Comparison of ENCODE assay signal across 21 cellular contexts in the genomic region with DNA sequence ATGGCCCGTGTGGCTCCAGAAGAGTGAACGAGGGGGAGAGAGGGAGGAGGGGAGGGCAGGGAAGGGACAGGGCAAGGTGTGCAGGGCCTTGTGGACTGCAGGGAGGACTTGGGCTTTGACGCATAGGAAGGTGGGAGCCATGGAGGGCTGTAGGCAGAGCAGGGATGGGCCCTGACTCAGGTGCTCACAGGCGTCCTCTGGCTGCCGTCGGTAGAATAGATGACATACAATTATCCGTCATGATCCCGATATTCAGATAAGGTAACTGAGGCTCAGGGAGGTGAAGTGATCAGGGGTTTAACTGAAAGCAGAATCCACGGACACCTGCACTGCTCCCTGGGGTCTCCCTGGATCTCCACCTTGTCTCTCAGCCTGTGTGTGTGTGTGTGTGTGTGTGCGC. TPM values are rescaled to one million over a fixed set of nuclear protein-coding genes. Genes with fewer than 3 reads are reported as not detected.
DNase-seq lines count a peak whose midpoint lies in the region; ATAC-seq and TF ChIP-seq lines count a peak whose summit lies in the region.
"Had no signal": no experiment of that assay in that cellular context is flagged by ENCODE, and none has a peak within 500 bp of the region (broad histone marks: within the 10 kb centered on the region; RNA-seq: fewer than 3 reads in every experiment).

No MANE protein-coding gene starts in this region.

- no peaks in the 10 kb centered on the region for H3K9me3 ChIP-seq in OCI-LY7 (ENCODE audit: low read length)
- H3K9me3 ChIP-seq in CD4-positive, alpha-beta memory T cell (ENCODE audit: control insufficient read depth in 1 of 2, low read length in 2 of 2): no peaks in the 10 kb centered on the region
- H3K9me3 ChIP-seq: gastroesophageal sphincter, upper lobe of left lung had no signal

- no peaks in the 10 kb centered on the region for H3K27me3 Mint-ChIP-seq in stimulated activated naive CD8-positive, alpha-beta T cell treated with anti-CD3 and anti-CD28 coated beads, Interleukin-15, Interleukin-2, amounts not matched to agents 100 ng/mL and 50 ng/mL, for 24 hours
- H3K27me3 Mint-ChIP-seq in CD4-positive, alpha-beta memory T cell: peaks cover 0 to 2% of the 10 kb centered on the region in 2 donors

- H3K4me2 ChIP-seq in OCI-LY7 (ENCODE audit: low read length): no peak overlapping the region

- no peaks in the 10 kb centered on the region for H3K27me3 ChIP-seq in CD4-positive, alpha-beta memory T cell (ENCODE audit: insufficient read depth, low read length)
- H3K27me3 ChIP-seq: upper lobe of left lung had no signal

- no peak overlapping the region for H3K4me3 Mint-ChIP-seq in stimulated activated naive CD8-positive, alpha-beta T cell treated with anti-CD3 and anti-CD28 coated beads, Interleukin-15, Interleukin-2, amounts not matched to agents 100 ng/mL and 50 ng/mL, for 24 hours
- H3K4me3 Mint-ChIP-seq in CD4-positive, alpha-beta memory T cell: peak overlapping the region in 2 of 8 donors; percentile 44 to 58

- H3K27ac Mint-ChIP-seq in stimulated activated naive CD8-positive, alpha-beta T cell treated with anti-CD3 and anti-CD28 coated beads, Interleukin-15, Interleukin-2, amounts not matched to agents 100 ng/mL and 50 ng/mL, for 24 hours: peak overlapping the region; percentile 64
- peak overlapping the region in 3 of 7 donors; percentile 17 to 79 (median 37) for H3K27ac Mint-ChIP-seq in CD4-positive, alpha-beta memory T cell

- CTCF ChIA-PET in OCI-LY7 (lab: Charles Lee; ENCODE audit: unreplicated experiment): interaction anchor here (0.7 kb wide), 1 partner anchor 31 kb away, joined by 4 read pairs; no protein-coding TSS in a partner anchor
- CTCF ChIA-PET in CD4-positive, alpha-beta memory T cell (lab: Charles Lee; ENCODE audit: partially characterized antibody): no interaction called here

- H3K9me2 ChIP-seq in OCI-LY7 (ENCODE audit: insufficient read depth, low read length): no peaks in the 10 kb centered on the region

- H3K36me3 Mint-ChIP-seq in stimulated activated naive CD8-positive, alpha-beta T cell treated with anti-CD3 and anti-CD28 coated beads, Interleukin-15, Interleukin-2, amounts not matched to agents 100 ng/mL and 50 ng/mL, for 24 hours (ENCODE audit: low read depth): no peaks in the 10 kb centered on the region
- H3K36me3 Mint-ChIP-seq in CD4-positive, alpha-beta memory T cell: no peaks in the 10 kb centered on the region
- H3K36me3 Mint-ChIP-seq: brain had no signal

- intact Hi-C loops in OCI-LY7 (cut with micrococcal nuclease; ENCODE audit: unreplicated experiment): no loop called here
- intact Hi-C loops in CD4-positive, alpha-beta memory T cell (cut with micrococcal nuclease): no loop called here

- no peaks in the 10 kb centered on the region for H3K79me2 ChIP-seq in OCI-LY7 (ENCODE audit: insufficient read depth, low read depth, low read length)

- POLR2A ChIA-PET in OCI-LY7 (lab: Charles Lee): interaction anchor here (0.6 kb wide), 1 partner anchor 517 kb away, joined by 3 read pairs; no protein-coding TSS in a partner anchor
- POLR2A ChIA-PET in CD4-positive, alpha-beta memory T cell (lab: Charles Lee; ENCODE audit: partially characterized antibody): no interaction called here

- H3K4me3 ChIP-seq in OCI-LY7 (ENCODE audit: low read depth, low read length, poor library complexity, severe bottlenecking) (no peak overlapping the region), fibroblast of mammary gland (ENCODE audit: control insufficient read depth, low read depth, low read length) (no peak overlapping the region), foreskin fibroblast (ENCODE audit: low read depth in 1 of 2, low read length in 2 of 2) (no peak overlapping the region)
- no peak overlapping the region for H3K4me3 ChIP-seq in CD4-positive, alpha-beta memory T cell (ENCODE audit: low read length in 2 of 2)
- H3K4me3 ChIP-seq: gastroesophageal sphincter, upper lobe of left lung had no signal

- no peaks in the 10 kb centered on the region for H4K20me1 ChIP-seq in OCI-LY7 (ENCODE audit: insufficient read depth, low read length)

- ATAC-seq in stimulated activated naive CD8-positive, alpha-beta T cell treated with anti-CD3 and anti-CD28 coated beads, Interleukin-15, Interleukin-2, amounts not matched to agents 100 U/mL and 50 U/mL, for 24 hours: no peak
- no peak for ATAC-seq in HG03025 (IDR thresholded peaks at IDR 0.05; ENCODE audit: low FRiP score, unreplicated experiment)
- no peak for ATAC-seq in HG02759 (IDR thresholded peaks at IDR 0.05; ENCODE audit: unreplicated experiment)
- ATAC-seq: gastroesophageal sphincter had no signal

- DNase-seq in stimulated activated naive CD8-positive, alpha-beta T cell treated with anti-CD3 and anti-CD28 coated beads, Interleukin-15, Interleukin-2, amounts not matched to agents 100 U/mL and 50 U/mL, for 24 hours: no peak
- no peak for DNase-seq in OCI-LY7 (ENCODE audit: low spot score)
- DNase-seq in fibroblast of mammary gland (ENCODE audit: low read depth): no peak
- DNase-seq in foreskin fibroblast: no peak
- DNase-seq in CD4-positive, alpha-beta memory T cell: no peak
- DNase-seq: effector memory CD4-positive, alpha-beta T cell; GOT3; kidney glomerular epithelial cell; NCI-H187; NCI-H526; RPMI8226; stimulated activated CD4-positive, alpha-beta T cell treated with anti-CD3 and anti-CD28 coated beads, Interleukin-4, amount 100 ng/mL, for 1 hour; T-helper 9 cell; upper lobe of left lung had no signal

- no peak overlapping the region for H2AFZ ChIP-seq in OCI-LY7 (ENCODE audit: low read length)

- TF ChIP-seq CTCF in OCI-LY7 (conservative IDR thresholded peaks at IDR 0.05; ENCODE audit: low read length): peak; percentile 73
- peak; percentile 7 for TF ChIP-seq CTCF in fibroblast of mammary gland (conservative IDR thresholded peaks at IDR 0.05; ENCODE audit: control insufficient read depth, insufficient read depth, low read depth, low read length)
- TF ChIP-seq CTCF in foreskin fibroblast (IDR thresholded peaks at IDR 0.05; ENCODE audit: low read depth, low read length): no peak

- peaks cover 29% of the 10 kb centered on the region for H3K4me1 Mint-ChIP-seq in stimulated activated naive CD8-positive, alpha-beta T cell treated with anti-CD3 and anti-CD28 coated beads, Interleukin-15, Interleukin-2, amounts not matched to agents 100 ng/mL and 50 ng/mL, for 24 hours (ENCODE audit: low read depth)
- peaks cover 3 to 14% (median 8%) of the 10 kb centered on the region in 4 donors for H3K4me1 Mint-ChIP-seq in CD4-positive, alpha-beta memory T cell
- H3K4me1 Mint-ChIP-seq: brain had no signal

- H3K27ac ChIP-seq in OCI-LY7 (ENCODE audit: low read depth, low read length, poor library complexity, severe bottlenecking): no peak overlapping the region
- H3K27ac ChIP-seq in CD4-positive, alpha-beta memory T cell (ENCODE audit: low read depth, low read length): no peak overlapping the region
- H3K27ac ChIP-seq: gastroesophageal sphincter, upper lobe of left lung had no signal

- no peaks in the 10 kb centered on the region for H3K36me3 ChIP-seq in OCI-LY7 (ENCODE audit: insufficient read depth, low read length)
- no peaks in the 10 kb centered on the region for H3K36me3 ChIP-seq in CD4-positive, alpha-beta memory T cell (ENCODE audit: insufficient read depth, low read length)

- BruUV-seq in OCI-LY7 (replicated peaks; lab: Mats Ljungman, UMichigan): no TSS peak

- peaks cover 30% of the 10 kb centered on the region for H3K4me1 ChIP-seq in OCI-LY7 (ENCODE audit: insufficient read depth, low read length, poor library complexity, severe bottlenecking)
- H3K4me1 ChIP-seq in CD4-positive, alpha-beta memory T cell (ENCODE audit: insufficient read depth, low read length): no peaks in the 10 kb centered on the region

- H3K9me3 Mint-ChIP-seq in stimulated activated naive CD8-positive, alpha-beta T cell treated with anti-CD3 and anti-CD28 coated beads, Interleukin-15, Interleukin-2, amounts not matched to agents 100 ng/mL and 50 ng/mL, for 24 hours: peaks cover 8% of the 10 kb centered on the region
- H3K9me3 Mint-ChIP-seq in CD4-positive, alpha-beta memory T cell: no peaks in the 10 kb centered on the region

RNA-seq across cellular contexts. Expression of a gene that starts 3.4 kb away (rescaled TPM):
- 0.13 and 0.57 TPM in 2 replicates for total RNA-seq in OCI-LY7 (2014; rRNA removed; shearing (Covaris generic))
- total RNA-seq in OCI-LY7 (2022): 0.74 TPM in 1 of 2 replicates, not detected in the other
- total RNA-seq in CD4-positive, alpha-beta memory T cell: 1 to 10 TPM; 1.5 to 2.2 TPM
- not detected for polyA plus RNA-seq in CD4-positive, alpha-beta memory T cell

RNA-seq across cellular contexts. Expression of a gene that starts 20.3 kb away (rescaled TPM):
- 77.5 and 88.3 TPM in 2 replicates for total RNA-seq in OCI-LY7 (2014; rRNA removed; shearing (Covaris generic))
- 63.2 and 73.2 TPM in 2 replicates for total RNA-seq in OCI-LY7 (2022)
- 10 to 100 TPM; 75.6 to 85.3 TPM for total RNA-seq in CD4-positive, alpha-beta memory T cell
- 100 to 1,000 TPM in 1 of 2 donors, 10 to 100 TPM in 1; 99.2 to 183 TPM for polyA plus RNA-seq in CD4-positive, alpha-beta memory T cell

RNA-seq across cellular contexts. Expression of a gene that starts 22.4 kb away (rescaled TPM):
- total RNA-seq in OCI-LY7 (2014; rRNA removed; shearing (Covaris generic)): 16.1 and 22.2 TPM in 2 replicates
- 19.9 TPM in 2 replicates for total RNA-seq in OCI-LY7 (2022)
- 1 to 10 TPM; 6.1 to 6.5 TPM for total RNA-seq in CD4-positive, alpha-beta memory T cell
- polyA plus RNA-seq in CD4-positive, alpha-beta memory T cell: 1 to 10 TPM; 1.1 to 2.0 TPM

RNA-seq across cellular contexts. Expression of a gene that starts 47.1 kb away (rescaled TPM):
- 0.05 TPM in 1 of 2 replicates, not detected in the other for total RNA-seq in OCI-LY7 (2014; rRNA removed; shearing (Covaris generic))
- total RNA-seq in OCI-LY7 (2022): not detected in 2 replicates
- 10 to 100 TPM; 12.5 to 14.0 TPM for total RNA-seq in CD4-positive, alpha-beta memory T cell
- polyA plus RNA-seq in CD4-positive, alpha-beta memory T cell: 10 to 100 TPM in 1 of 2 donors, 1 to 10 TPM in 1; 3.1 to 18.9 TPM
- total RNA-seq: Daoy, myocyte had no signal

RNA-seq across cellular contexts. Expression of a gene that starts 50.2 kb away (rescaled TPM):
- total RNA-seq in OCI-LY7 (2014; rRNA removed; shearing (Covaris generic)): 7.8 and 8.5 TPM in 2 replicates
- 9.8 and 13.3 TPM in 2 replicates for total RNA-seq in OCI-LY7 (2022)
- total RNA-seq in CD4-positive, alpha-beta memory T cell: 10 to 100 TPM; 59.3 to 64.3 TPM
- 10 to 100 TPM; 26.9 to 37.9 TPM for polyA plus RNA-seq in CD4-positive, alpha-beta memory T cell
- total RNA-seq: myocyte had no signal
